In the genomic region with DNA sequence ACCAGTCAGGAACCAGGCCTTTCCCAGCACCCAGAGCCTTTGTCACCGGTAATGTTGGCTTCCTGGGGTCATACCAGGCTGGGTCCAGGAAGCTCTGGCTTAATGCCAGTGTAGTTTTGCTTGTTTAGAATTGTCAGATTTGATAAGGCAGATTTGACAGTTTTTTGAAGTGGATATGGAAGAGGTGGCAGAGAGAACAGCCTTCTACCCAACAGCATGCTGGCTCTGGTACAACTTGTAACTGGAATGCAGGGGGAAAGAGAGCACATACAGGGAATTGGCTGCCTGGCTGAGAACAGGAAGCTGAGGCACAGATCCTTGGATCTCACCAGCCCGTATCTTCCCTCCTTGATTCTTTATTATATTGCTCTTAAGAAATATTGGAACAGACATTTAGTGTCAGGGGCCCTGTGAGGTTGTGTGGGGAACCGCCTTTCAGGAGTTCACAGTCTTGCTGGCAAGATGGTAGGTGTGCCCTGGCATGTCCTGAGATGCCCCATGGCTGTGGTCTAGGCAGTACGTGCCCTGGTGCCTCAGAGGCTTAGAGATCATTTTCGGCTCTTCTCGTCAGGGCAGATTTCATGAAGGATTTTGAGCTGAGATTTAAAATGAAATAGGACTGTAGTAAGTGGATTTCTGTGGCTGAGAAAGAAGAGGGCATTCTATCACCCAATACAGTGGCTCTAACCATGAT, we compare ENCODE assay signal across 2 cellular contexts.
TF ChIP-seq lines count a peak whose summit lies in the region.

No MANE protein-coding gene starts in this region.

TF ChIP-seq in IMR-90, 13 proteins besides CTCF, POLR2A, EP300 and RAD21:
- TF ChIP-seq NFE2L2 (IDR thresholded peaks at IDR 0.05; ENCODE audit: low read depth, low read length) (no peak), RFX5 (IDR thresholded peaks at IDR 0.05; ENCODE audit: low read depth, low read length) (no peak), BHLHE40 (IDR thresholded peaks at IDR 0.05; ENCODE audit: low read depth, low read length) (no peak), CEBPB (IDR thresholded peaks at IDR 0.05; ENCODE audit: low read depth, low read length) (no peak), MXI1 (IDR thresholded peaks at IDR 0.05; ENCODE audit: borderline replicate concordance, low read depth, low read length) (no peak), MAFK (IDR thresholded peaks at IDR 0.05; ENCODE audit: low read depth, low read length) (no peak), MAZ (IDR thresholded peaks at IDR 0.05; ENCODE audit: borderline replicate concordance, low read depth, low read length) (no peak), FOS (IDR thresholded peaks at IDR 0.05; ENCODE audit: low read depth, low read length) (no peak), SMC3 (IDR thresholded peaks at IDR 0.05; ENCODE audit: low read depth, low read length) (no peak), CHD1 (IDR thresholded peaks at IDR 0.05; ENCODE audit: low read depth, low read length) (no peak), RCOR1 (IDR thresholded peaks at IDR 0.05; ENCODE audit: insufficient replicate concordance, low read length) (no peak)
- TF ChIP-seq, protein P1, sequence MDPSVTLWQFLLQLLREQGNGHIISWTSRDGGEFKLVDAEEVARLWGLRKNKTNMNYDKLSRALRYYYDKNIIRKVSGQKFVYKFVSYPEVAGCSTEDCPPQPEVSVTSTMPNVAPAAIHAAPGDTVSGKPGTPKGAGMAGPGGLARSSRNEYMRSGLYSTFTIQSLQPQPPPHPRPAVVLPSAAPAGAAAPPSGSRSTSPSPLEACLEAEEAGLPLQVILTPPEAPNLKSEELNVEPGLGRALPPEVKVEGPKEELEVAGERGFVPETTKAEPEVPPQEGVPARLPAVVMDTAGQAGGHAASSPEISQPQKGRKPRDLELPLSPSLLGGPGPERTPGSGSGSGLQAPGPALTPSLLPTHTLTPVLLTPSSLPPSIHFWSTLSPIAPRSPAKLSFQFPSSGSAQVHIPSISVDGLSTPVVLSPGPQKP (IDR thresholded peaks at IDR 0.05; ENCODE audit: borderline replicate concordance, low read depth, low read length) = no peak
- TF ChIP-seq, protein P2, sequence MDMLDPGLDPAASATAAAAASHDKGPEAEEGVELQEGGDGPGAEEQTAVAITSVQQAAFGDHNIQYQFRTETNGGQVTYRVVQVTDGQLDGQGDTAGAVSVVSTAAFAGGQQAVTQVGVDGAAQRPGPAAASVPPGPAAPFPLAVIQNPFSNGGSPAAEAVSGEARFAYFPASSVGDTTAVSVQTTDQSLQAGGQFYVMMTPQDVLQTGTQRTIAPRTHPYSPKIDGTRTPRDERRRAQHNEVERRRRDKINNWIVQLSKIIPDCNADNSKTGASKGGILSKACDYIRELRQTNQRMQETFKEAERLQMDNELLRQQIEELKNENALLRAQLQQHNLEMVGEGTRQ (IDR thresholded peaks at IDR 0.05; ENCODE audit: low read depth, low read length) = no peak

TF ChIP-seq in HEK293T, 16 proteins besides CTCF, POLR2A, EP300 and RAD21:
- no peak for TF ChIP-seq FOXA1 (IDR thresholded peaks at IDR 0.05)
- no peak for TF ChIP-seq FOXK2 (IDR thresholded peaks at IDR 0.05)
- TF ChIP-seq NFRKB (IDR thresholded peaks at IDR 0.05) = no peak
- TF ChIP-seq ZNF384 (IDR thresholded peaks at IDR 0.05) = no peak
- no peak for TF ChIP-seq ELF4 (IDR thresholded peaks at IDR 0.05)
- TF ChIP-seq BHLHE40 (IDR thresholded peaks at IDR 0.05; ENCODE audit: borderline replicate concordance) = no peak
- no peak for TF ChIP-seq ARNT (IDR thresholded peaks at IDR 0.05)
- no peak for TF ChIP-seq LEF1 (IDR thresholded peaks at IDR 0.05; ENCODE audit: borderline replicate concordance)
- no peak for TF ChIP-seq TARDBP (IDR thresholded peaks at IDR 0.05)
- no peak for TF ChIP-seq SUZ12 (IDR thresholded peaks at IDR 0.05)
- TF ChIP-seq CTBP1 (IDR thresholded peaks at IDR 0.05; ENCODE audit: borderline replicate concordance) = no peak
- no peak for TF ChIP-seq L3MBTL2 (conservative IDR thresholded peaks at IDR 0.05)
- TF ChIP-seq SP1 (IDR thresholded peaks at IDR 0.05) = no peak
- TF ChIP-seq, protein P3, sequence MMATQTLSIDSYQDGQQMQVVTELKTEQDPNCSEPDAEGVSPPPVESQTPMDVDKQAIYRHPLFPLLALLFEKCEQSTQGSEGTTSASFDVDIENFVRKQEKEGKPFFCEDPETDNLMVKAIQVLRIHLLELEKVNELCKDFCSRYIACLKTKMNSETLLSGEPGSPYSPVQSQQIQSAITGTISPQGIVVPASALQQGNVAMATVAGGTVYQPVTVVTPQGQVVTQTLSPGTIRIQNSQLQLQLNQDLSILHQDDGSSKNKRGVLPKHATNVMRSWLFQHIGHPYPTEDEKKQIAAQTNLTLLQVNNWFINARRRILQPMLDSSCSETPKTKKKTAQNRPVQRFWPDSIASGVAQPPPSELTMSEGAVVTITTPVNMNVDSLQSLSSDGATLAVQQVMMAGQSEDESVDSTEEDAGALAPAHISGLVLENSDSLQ (IDR thresholded peaks at IDR 0.05) = no peak
- TF ChIP-seq FOXM1 (IDR thresholded peaks at IDR 0.05; ENCODE audit: borderline replicate concordance) = no peak
- no peak for TF ChIP-seq HDGF (IDR thresholded peaks at IDR 0.05; ENCODE audit: borderline replicate concordance)
